ENCODE assay signal across 2 cellular contexts in genomic region chr7:46480619-46481018, GRCh38.
TF ChIP-seq lines count a peak whose summit lies in the region.

No MANE protein-coding gene starts in this region.

TF ChIP-seq in IMR-90, 13 proteins besides CTCF, POLR2A, EP300 and RAD21 (continued from another document):
- TF ChIP-seq RFX5 (IDR thresholded peaks at IDR 0.05; ENCODE audit: low read depth, low read length) (no peak), MAFK (IDR thresholded peaks at IDR 0.05; ENCODE audit: low read depth, low read length) (no peak)

TF ChIP-seq in endothelial cell of umbilical vein, 7 proteins besides CTCF, POLR2A, EP300 and RAD21:
- TF ChIP-seq MAX (IDR thresholded peaks at IDR 0.05; ENCODE audit: insufficient read depth, insufficient read length), result no peak
- no peak for TF ChIP-seq JUN (IDR thresholded peaks at IDR 0.05; ENCODE audit: borderline replicate concordance, insufficient read depth, insufficient read length, low read depth)
- no peak for TF ChIP-seq EZH2 (IDR thresholded peaks at IDR 0.05; ENCODE audit: borderline replicate concordance, low read depth, low read length, severe bottlenecking)
- TF ChIP-seq POLR2AphosphoS5 (IDR thresholded peaks at IDR 0.05; ENCODE audit: insufficient read depth, low read depth, low read length), result no peak
- no peak for TF ChIP-seq GATA2 (IDR thresholded peaks at IDR 0.05; ENCODE audit: insufficient read depth, insufficient read length, low read depth, low read length)
- no peak for TF ChIP-seq FOS (IDR thresholded peaks at IDR 0.05; ENCODE audit: borderline replicate concordance, insufficient read depth, low read length)
- no peak for TF ChIP-seq MYC (IDR thresholded peaks at IDR 0.05; ENCODE audit: low read depth, low read length)
